22 cellular contexts compared by ENCODE assay signal in the genomic region with DNA sequence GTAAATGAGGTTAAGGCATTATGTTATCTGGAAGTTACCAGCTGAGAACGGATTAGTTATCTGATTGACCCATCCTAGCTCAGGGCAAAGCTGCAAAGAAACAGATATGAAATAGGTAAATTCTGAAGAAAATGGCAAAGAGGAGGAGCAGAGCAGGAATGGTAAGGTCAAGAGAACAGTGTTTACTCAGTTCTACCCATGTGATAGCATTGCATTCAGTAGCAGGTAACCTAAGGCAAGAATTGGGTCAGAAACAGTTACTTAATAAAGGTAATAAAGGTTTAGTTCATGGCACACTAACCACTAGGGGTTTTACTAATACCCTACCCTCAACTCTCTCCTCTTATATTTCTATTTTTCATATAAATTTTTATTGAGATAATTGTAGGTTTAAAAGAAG.
DNase-seq lines count a peak whose midpoint lies in the region; ATAC-seq, FAIRE-seq and TF ChIP-seq lines count a peak whose summit lies in the region.
"Had no signal": no experiment of that assay in that cellular context is flagged by ENCODE, and none has a peak within 500 bp of the region (broad histone marks: within the 10 kb centered on the region; RNA-seq: fewer than 3 reads in every experiment).

No MANE protein-coding gene starts in this region.

- H3K4ac ChIP-seq in mesendoderm (ENCODE audit: low read depth, low read length) = no peak overlapping the region

- no peak overlapping the region for H2BK120ac ChIP-seq in mesendoderm (ENCODE audit: low read depth, low read length)

- H3K18ac ChIP-seq in mesendoderm (ENCODE audit: low read length) = no peak overlapping the region

- H3K4me3 ChIP-seq in liver (ENCODE audit: low read depth in 1 of 3, low read length in 3 of 3) = no peak overlapping the region
- no peak overlapping the region for H3K4me3 ChIP-seq in HepG2 (replicated peaks in 1 of 3; ENCODE audit: insufficient read depth in 1 of 3, low read depth in 2 of 3, low read length in 3 of 3)
- H3K4me3 ChIP-seq in mesendoderm (ENCODE audit: low read length) = no peak overlapping the region
- H3K4me3 ChIP-seq: A549; BLaER1 treated with 17β-estradiol and CSF1 and Interleukin-3, amounts not matched to agents 10 nM and 100 nM had no signal

- FAIRE-seq in HepG2 (lab: Jason Lieb, UNC) = no peak
- FAIRE-seq: A549, D721Med, G401.6 had no signal

- H4K5ac ChIP-seq in mesendoderm (ENCODE audit: low read length) = no peak overlapping the region

- H3K79me1 ChIP-seq in mesendoderm (ENCODE audit: low read length) = no peaks in the 10 kb centered on the region

- no peak for TF ChIP-seq CTCF in liver (IDR thresholded peaks at IDR 0.05; ENCODE audit: low read depth, low read length, missing input control)
- no peak for TF ChIP-seq CTCF in HepG2 (CRISPR knock-in tag; IDR thresholded peaks at IDR 0.05)

- H3K56ac ChIP-seq in mesendoderm (ENCODE audit: low read length) = no peak overlapping the region

- 53% methylated on average over 1 of the region's 1 CpG for WGBS in liver
- 8% methylated on average over 1 of the region's 1 CpG for WGBS in HepG2 (ENCODE audit: low lambda C conversion rate)
- WGBS in mesendoderm (ENCODE audit: extremely low coverage, insufficient coverage, low lambda C conversion rate) = no CpG with 5 or more reads among the region's 1 CpG

- H3K9me3 ChIP-seq in liver (ENCODE audit: control insufficient read depth in 4 of 4, low read length in 3 of 4) (no peaks in the 10 kb centered on the region), HepG2 (ENCODE audit: low read length) (no peaks in the 10 kb centered on the region)
- H3K9me3 ChIP-seq: A549; BLaER1 treated with 17β-estradiol and CSF1 and Interleukin-3, amounts not matched to agents 10 nM and 100 nM; Caco-2 had no signal

- TF ChIP-seq RAD21 in liver (IDR thresholded peaks at IDR 0.05) = no peak
- TF ChIP-seq RAD21 in HepG2 (CRISPR knock-in tag; IDR thresholded peaks at IDR 0.05) = no peak

- no peak overlapping the region for H3K27ac Mint-ChIP-seq in stimulated activated naive CD8-positive, alpha-beta T cell treated with anti-CD3 and anti-CD28 coated beads, Interleukin-15, amount 100 ng/mL, for 72 hours
- H3K27ac Mint-ChIP-seq: B cell; CD4-positive, alpha-beta T cell; CD8-positive, alpha-beta T cell had no signal

- no peak overlapping the region for H2AFZ ChIP-seq in HepG2 (ENCODE audit: low read length)

- POLR2A ChIA-PET in HepG2 (lab: Yijun Ruan, JAX) = no interaction called here

- H2BK15ac ChIP-seq in mesendoderm (replicated peaks; ENCODE audit: low read depth) = no peak overlapping the region

- H3K27me3 ChIP-seq in liver (ENCODE audit: control insufficient read depth in 4 of 4, insufficient read depth in 4 of 4, low read length in 3 of 4) = no peaks in the 10 kb centered on the region
- H3K27me3 ChIP-seq in HepG2 (ENCODE audit: control insufficient read depth in 1 of 2, insufficient read depth in 2 of 2, low read length in 2 of 2) = no peaks in the 10 kb centered on the region; a peak in 1 of 5 replicates
- H3K27me3 ChIP-seq in mesendoderm (ENCODE audit: insufficient read depth, low read length, poor library complexity) = no peaks in the 10 kb centered on the region
- H3K27me3 ChIP-seq: BLaER1 treated with 17β-estradiol and CSF1 and Interleukin-3, amounts not matched to agents 10 nM and 100 nM had no signal

- TF ChIP-seq EP300 in HepG2 (IDR thresholded peaks at IDR 0.05; ENCODE audit: low read depth in 2 of 2, low read length in 2 of 2) (no peak), HepG2 (CRISPR knock-in tag; IDR thresholded peaks at IDR 0.05; ENCODE audit: borderline replicate concordance) (no peak)

- DNase-seq in HepG2 (ENCODE audit: low spot score) = no peak
- peak; percentile 55 for DNase-seq in OCI-M1 (lab: John Stamatoyannopoulos, UW)
- no peak for DNase-seq in left lobe of liver (ENCODE audit: low spot score)
- DNase-seq in mesendoderm = peak; percentile 38
- no peak for DNase-seq in stimulated activated naive CD8-positive, alpha-beta T cell treated with anti-CD3 and anti-CD28 coated beads, Interleukin-15, amount 100 ng/mL, for 72 hours
- DNase-seq in Right ventricle myocardium superior = no peak
- DNase-seq: AML-193; Caco-2; Calu3; CD4-positive, alpha-beta T cell; CD8-positive, alpha-beta T cell; DMS79 treated with DMSO at 0.1 percent for 48 hours; GF-D8 had no signal

- BruUV-seq in HepG2 (replicated peaks; lab: Mats Ljungman, UMichigan) = no TSS peak

- no peaks in the 10 kb centered on the region for H4K20me1 ChIP-seq in HepG2 (ENCODE audit: insufficient read depth, low read length)
- H4K20me1 ChIP-seq: BLaER1 treated with 17β-estradiol and CSF1 and Interleukin-3, amounts not matched to agents 10 nM and 100 nM had no signal

- H3K27ac ChIP-seq in liver (ENCODE audit: low read depth in 1 of 2, low read length in 2 of 2) = no peak overlapping the region
- H3K27ac ChIP-seq in HepG2 (ENCODE audit: extremely low read length, insufficient read depth, low read length) = no peak overlapping the region
- no peak overlapping the region for H3K27ac ChIP-seq in mesendoderm (ENCODE audit: low read depth, low read length)
- H3K27ac ChIP-seq: 22Rv1; A549; BLaER1 treated with 17β-estradiol and CSF1 and Interleukin-3, amounts not matched to agents 10 nM and 100 nM; C4-2B had no signal

- H3K4me2 ChIP-seq in HepG2 (ENCODE audit: low read depth, low read length) (no peak overlapping the region), mesendoderm (ENCODE audit: low read length) (no peak overlapping the region)
- H3K4me2 ChIP-seq: A549 had no signal

- no peaks in the 10 kb centered on the region for H3K4me1 Mint-ChIP-seq in stimulated activated naive CD8-positive, alpha-beta T cell treated with anti-CD3 and anti-CD28 coated beads, Interleukin-15, amount 100 ng/mL, for 72 hours

- no peak overlapping the region for H3K4me3 Mint-ChIP-seq in stimulated activated naive CD8-positive, alpha-beta T cell treated with anti-CD3 and anti-CD28 coated beads, Interleukin-15, amount 100 ng/mL, for 72 hours
- H3K4me3 Mint-ChIP-seq: B cell; CD4-positive, alpha-beta T cell; CD8-positive, alpha-beta T cell had no signal

- no peak overlapping the region for H2BK5ac ChIP-seq in mesendoderm (ENCODE audit: low read length)

- H3K27me3 Mint-ChIP-seq in stimulated activated naive CD8-positive, alpha-beta T cell treated with anti-CD3 and anti-CD28 coated beads, Interleukin-15, amount 100 ng/mL, for 72 hours = no peaks in the 10 kb centered on the region
- H3K27me3 Mint-ChIP-seq: B cell; CD4-positive, alpha-beta T cell had no signal

- H3K9me3 Mint-ChIP-seq in stimulated activated naive CD8-positive, alpha-beta T cell treated with anti-CD3 and anti-CD28 coated beads, Interleukin-15, amount 100 ng/mL, for 72 hours = peaks cover 0 to 8% of the 10 kb centered on the region in 2 donors
- H3K9me3 Mint-ChIP-seq: CD4-positive, alpha-beta T cell; CD8-positive, alpha-beta T cell had no signal

- no peak overlapping the region for H3K23ac ChIP-seq in mesendoderm (ENCODE audit: low read length)

- intact Hi-C loops in HepG2 (cut with micrococcal nuclease; ENCODE audit: unreplicated experiment) = no loop called here
- intact Hi-C loops in Right ventricle myocardium superior (cut with DNase I) = no loop called here

- no peak for ATAC-seq in HepG2
- peak; percentile 74 for ATAC-seq in left lobe of liver
- no peak for ATAC-seq in stimulated activated naive CD8-positive, alpha-beta T cell treated with anti-CD3 and anti-CD28 coated beads, Interleukin-15, amount 100 ng/mL, for 72 hours
- ATAC-seq in GM21619 (IDR thresholded peaks at IDR 0.05; ENCODE audit: unreplicated experiment) = no peak
- no peak for ATAC-seq in Right ventricle myocardium superior (ENCODE audit: poor library complexity)
- ATAC-seq: A549; CD8-positive, alpha-beta T cell had no signal

- H2AK5ac ChIP-seq in mesendoderm (ENCODE audit: low read length) = no peak overlapping the region

- H3K36me3 ChIP-seq in liver (ENCODE audit: control insufficient read depth in 4 of 4, insufficient read depth in 3 of 4, low read depth in 1 of 4, low read length in 3 of 4) (no peaks in the 10 kb centered on the region), HepG2 (replicated peaks in 1 of 2; ENCODE audit: control insufficient read depth in 1 of 2, insufficient read depth in 2 of 2, low read length in 2 of 2) (no peaks in the 10 kb centered on the region), mesendoderm (ENCODE audit: control insufficient read depth, insufficient read depth, low read length) (no peaks in the 10 kb centered on the region)
- H3K36me3 ChIP-seq: BLaER1 treated with 17β-estradiol and CSF1 and Interleukin-3, amounts not matched to agents 10 nM and 100 nM had no signal

- no peak overlapping the region for H4K8ac ChIP-seq in mesendoderm (ENCODE audit: low read depth, low read length)

- H3K9ac ChIP-seq in liver (ENCODE audit: low read depth in 1 of 2, low read length in 2 of 2) = no peak overlapping the region
- H3K9ac ChIP-seq in HepG2 (ENCODE audit: insufficient read depth, low read depth, low read length) = no peak overlapping the region
- no peak overlapping the region for H3K9ac ChIP-seq in mesendoderm (ENCODE audit: low read length)
- H3K9ac ChIP-seq: BLaER1 treated with 17β-estradiol and CSF1 and Interleukin-3, amounts not matched to agents 10 nM and 100 nM had no signal

- TF ChIP-seq POLR2A in HepG2 (IDR thresholded peaks at IDR 0.05; ENCODE audit: insufficient read depth in 1 of 2, low read depth in 2 of 2, low read length in 2 of 2) = no peak

- CTCF ChIA-PET in HepG2 (lab: Yijun Ruan, JAX; ENCODE audit: low intra/inter-chr PET ratio, low total read pairs) = no interaction called here

- H3K79me2 ChIP-seq in HepG2 (ENCODE audit: insufficient read depth, low read length) (no peaks in the 10 kb centered on the region), mesendoderm (ENCODE audit: control insufficient read depth, insufficient read depth, low read length) (no peaks in the 10 kb centered on the region)

- in situ Hi-C loops in HepG2 (cut with HindIII; ENCODE audit: extremely low pct_ligation_motif_present, low pct_unique_long_range_greater_than_20kb) = no loop called here

- peaks cover 0 to 3% (median 1%) of the 10 kb centered on the region in 4 donors for H3K4me1 ChIP-seq in liver (ENCODE audit: control insufficient read depth in 4 of 4, insufficient read depth in 4 of 4, low read length in 3 of 4)
- no peaks in the 10 kb centered on the region for H3K4me1 ChIP-seq in HepG2 (ENCODE audit: insufficient read depth, low read length)
- no peaks in the 10 kb centered on the region for H3K4me1 ChIP-seq in mesendoderm (ENCODE audit: control insufficient read depth, low read depth, low read length)
- H3K4me1 ChIP-seq: A549 had no signal

TF ChIP-seq in liver, 16 proteins besides CTCF, POLR2A, EP300 and RAD21:
- TF ChIP-seq EGR1 (IDR thresholded peaks at IDR 0.05; ENCODE audit: low read depth in 2 of 2) = no peak
- peak; percentile 7 to 10 for TF ChIP-seq HNF4A (conservative IDR thresholded peaks at IDR 0.05)
- no peak for TF ChIP-seq YY1 (IDR thresholded peaks at IDR 0.05)
- TF ChIP-seq FOXA2 (IDR thresholded peaks at IDR 0.05) = peak; percentile 36
- TF ChIP-seq RXRA (IDR thresholded peaks at IDR 0.05) = peak; percentile 33 to 50
TF ChIP-seq in liver: peak in this region for 3.

Comparison
In these comparisons a context has a peak if more than half of its experiments do, and no peak if none do; other contexts are left out.
1. DNase-seq: peak in OCI-M1 (single experiment) and mesendoderm (single experiment); none in HepG2 (single experiment), left lobe of liver (single experiment), stimulated activated naive CD8-positive, alpha-beta T cell treated with anti-CD3 and anti-CD28 coated beads, Interleukin-15, amount 100 ng/mL, for 72 hours (0 of 2) and Right ventricle myocardium superior (single experiment).